Comparison of ENCODE assay signal across 13 cellular contexts in the genomic region with DNA sequence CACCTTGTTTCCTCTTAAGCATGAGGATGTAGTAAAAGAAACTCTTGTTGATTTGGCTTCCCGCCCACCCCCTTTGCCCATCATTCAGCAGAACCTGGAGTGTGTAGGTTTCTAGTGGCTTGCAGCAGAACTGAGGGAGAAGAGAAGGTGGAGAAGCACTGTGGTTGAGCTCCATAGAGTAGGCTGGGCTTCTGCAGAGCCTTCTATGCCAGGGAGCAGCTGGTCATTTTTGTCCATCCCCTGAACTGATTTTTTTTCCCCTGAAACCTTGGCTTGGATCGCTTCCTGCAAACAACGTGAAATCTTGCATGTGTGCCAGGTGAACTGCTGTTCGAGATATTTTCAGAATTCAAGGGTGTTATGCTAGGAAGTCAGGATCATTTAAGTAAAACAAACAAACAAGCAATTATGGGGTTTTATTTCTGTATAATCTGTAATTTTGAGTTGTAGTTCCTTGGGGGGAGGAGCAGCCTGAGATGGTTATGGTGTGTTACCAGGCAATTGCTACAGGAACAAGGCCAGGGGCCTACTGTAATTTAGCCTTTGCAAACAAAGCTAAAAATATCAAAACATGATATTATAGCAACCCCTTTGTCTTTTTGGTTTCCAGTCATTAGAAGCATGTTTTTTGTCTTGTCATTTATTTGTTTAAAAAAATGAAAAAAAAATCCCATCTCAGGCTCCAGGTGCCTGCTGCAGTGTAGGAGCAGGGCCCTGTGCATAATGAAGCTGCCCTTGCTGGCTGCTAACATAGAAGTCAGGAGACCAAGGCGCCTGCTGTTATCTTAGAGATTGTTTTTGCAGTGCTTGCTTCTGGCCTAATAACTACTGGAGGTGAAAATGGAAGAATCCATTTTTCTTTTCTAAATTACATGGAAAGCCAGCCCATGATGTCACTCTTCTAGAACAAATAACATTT.
DNase-seq lines count a peak whose midpoint lies in the region; TF ChIP-seq lines count a peak whose summit lies in the region.
"Had no signal": no experiment of that assay in that cellular context is flagged by ENCODE, and none has a peak within 500 bp of the region (broad histone marks: within the 10 kb centered on the region; RNA-seq: fewer than 3 reads in every experiment).

No MANE protein-coding gene starts in this region.

- H3K27ac ChIP-seq in left ventricle myocardium inferior (replicated peaks), result peak overlapping the region; percentile 51
- peak overlapping the region; percentile 68 for H3K27ac ChIP-seq in substantia nigra (ENCODE audit: low read depth, low read length, poor library complexity, severe bottlenecking)
- H3K27ac ChIP-seq in spleen, result no peak overlapping the region
- H3K27ac ChIP-seq: WERI-Rb-1 had no signal

- no peaks in the 10 kb centered on the region for H3K4me1 Mint-ChIP-seq in MCF 10A (ENCODE audit: insufficient read depth, unreplicated experiment)
- H3K4me1 Mint-ChIP-seq: CD8-positive, alpha-beta memory T cell; naive thymus-derived CD4-positive, alpha-beta T cell had no signal

- intact Hi-C loops in left ventricle myocardium inferior (cut with micrococcal nuclease), result no loop called here
- intact Hi-C loops in MCF 10A (cut with micrococcal nuclease), result no loop called here
- intact Hi-C loops in spleen (cut with DNase I; ENCODE audit: low total_unique reads), result no loop called here

- H3K27me3 ChIP-seq in left ventricle myocardium inferior (ENCODE audit: low read depth), result no peaks in the 10 kb centered on the region
- no peaks in the 10 kb centered on the region for H3K27me3 ChIP-seq in spleen (replicated peaks in 1 of 7)

- no TSS peak for BruUV-seq in MCF 10A (replicated peaks; lab: Mats Ljungman, UMichigan)

- 66 to 84% (median 76%) methylated on average over 5 of the region's 5 CpGs for WGBS in spleen, 5 donors

- H3K27ac Mint-ChIP-seq in MCF 10A (ENCODE audit: low read depth, unreplicated experiment), result no peak overlapping the region
- H3K27ac Mint-ChIP-seq: CD8-positive, alpha-beta memory T cell; naive thymus-derived CD4-positive, alpha-beta T cell had no signal

- TF ChIP-seq CTCF in left ventricle myocardium inferior (IDR thresholded peaks at IDR 0.05; ENCODE audit: borderline replicate concordance) (no peak), MCF 10A (IDR thresholded peaks at IDR 0.05; ENCODE audit: unreplicated experiment) (no peak), spleen (IDR thresholded peaks at IDR 0.05 in 8 of 11, conservative IDR thresholded peaks at IDR 0.05 in 3 of 11) (no peak)

- H3K27me3 Mint-ChIP-seq in MCF 10A (ENCODE audit: insufficient read depth, unreplicated experiment), result peaks cover 11% of the 10 kb centered on the region

- no peak overlapping the region for H3K4me3 Mint-ChIP-seq in MCF 10A (ENCODE audit: unreplicated experiment)
- H3K4me3 Mint-ChIP-seq: naive thymus-derived CD4-positive, alpha-beta T cell had no signal

- peaks cover 49% of the 10 kb centered on the region for H3K4me1 ChIP-seq in left ventricle myocardium inferior
- H3K4me1 ChIP-seq in spleen, result no peaks in the 10 kb centered on the region

- H3K36me3 ChIP-seq in left ventricle myocardium inferior (no peaks in the 10 kb centered on the region), spleen (no peaks in the 10 kb centered on the region)
- H3K36me3 ChIP-seq: WERI-Rb-1 had no signal

- no peaks in the 10 kb centered on the region for H3K9me3 ChIP-seq in left ventricle myocardium inferior (replicated peaks)
- H3K9me3 ChIP-seq in spleen, result no peaks in the 10 kb centered on the region

- no peaks in the 10 kb centered on the region for H3K36me3 Mint-ChIP-seq in MCF 10A (ENCODE audit: insufficient read depth, unreplicated experiment)
- H3K36me3 Mint-ChIP-seq: CD8-positive, alpha-beta memory T cell; naive thymus-derived CD4-positive, alpha-beta T cell had no signal

- CTCF ChIA-PET in MCF 10A (lab: Yijun Ruan, JAX), result interaction anchor here (0.7 kb wide), 1 partner anchor 513 kb away, joined by 3 read pairs; no protein-coding TSS in a partner anchor

- DNase-seq in NCI-H1417 (lab: John Stamatoyannopoulos, UW), result peak; percentile 3 to 97 (median 92)
- DNase-seq in NCI-H748 (lab: John Stamatoyannopoulos, UW; ENCODE audit: unreplicated experiment), result peak; percentile 96
- DNase-seq in left ventricle myocardium inferior, result no peak
- DNase-seq in substantia nigra (lab: John Stamatoyannopoulos, UW), result peak in 3 of 49 donors; percentile 23 to 56 (median 45)
- no peak for DNase-seq in MCF 10A (ENCODE audit: unreplicated experiment)
- no peak for DNase-seq in spleen
- no peak for DNase-seq in hepatic stellate cell (ENCODE audit: low spot score)
- DNase-seq: activated T-cell treated with anti-CD3 and anti-CD28 coated beads for 4 hours; CD8-positive, alpha-beta memory T cell; erythroblast; GOT3; naive thymus-derived CD4-positive, alpha-beta T cell had no signal

- H3K9me3 Mint-ChIP-seq in MCF 10A (ENCODE audit: unreplicated experiment), result no peaks in the 10 kb centered on the region

- POLR2A ChIA-PET in MCF 10A (lab: Yijun Ruan, JAX), result no interaction called here

- H3K4me3 ChIP-seq in left ventricle myocardium inferior (no peak overlapping the region), spleen (no peak overlapping the region)

- TF ChIP-seq POLR2A in spleen (IDR thresholded peaks at IDR 0.05), result no peak

Comparison
In these comparisons a context has a peak if more than half of its experiments do, and no peak if none do; other contexts are left out.
1. DNase-seq: peak in NCI-H1417 (3 of 3) and NCI-H748 (single experiment); none in left ventricle myocardium inferior (single experiment), MCF 10A (single experiment), spleen (single experiment) and hepatic stellate cell (single experiment).
2. H3K27ac ChIP-seq: peak in left ventricle myocardium inferior (single experiment) and substantia nigra (single experiment); none in spleen (0 of 8).